In the genomic region with DNA sequence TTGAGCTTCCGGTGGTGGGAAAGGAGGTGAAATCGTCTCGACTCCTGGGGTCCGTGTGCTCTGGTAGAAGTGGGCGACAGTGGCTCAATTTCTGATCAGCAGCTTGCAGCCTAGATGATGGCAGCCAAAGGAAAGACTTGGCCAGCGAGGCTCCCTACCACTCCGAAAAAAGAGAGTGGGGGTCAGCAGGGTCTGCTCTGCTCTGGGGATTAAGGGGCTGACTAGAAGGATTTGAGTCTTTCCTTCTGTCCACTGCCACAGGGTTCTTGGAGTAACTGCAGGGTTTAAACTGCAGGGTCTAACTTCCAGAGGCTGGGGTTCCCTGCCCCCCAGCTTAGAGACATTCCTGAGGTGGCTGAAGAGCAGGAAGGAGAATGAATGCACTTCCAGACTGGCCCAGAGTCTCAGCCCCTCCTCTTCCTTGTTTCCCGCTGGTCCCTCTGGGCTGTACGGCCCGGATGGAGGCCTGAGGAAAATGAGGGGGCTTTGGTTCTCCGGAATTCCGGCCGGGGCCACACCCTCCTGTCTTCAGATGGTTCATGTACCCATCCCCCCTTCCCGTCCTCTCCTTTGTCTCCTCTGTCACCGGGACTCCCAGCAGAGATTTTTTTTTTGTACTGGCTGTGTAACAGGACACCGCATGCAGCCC, we compare ENCODE assay signal across 8 cellular contexts. TPM values are rescaled to one million over a fixed set of nuclear protein-coding genes. Genes with fewer than 3 reads are reported as not detected.
A peak's percentile ranks its signal among the peaks of the same experiment; 100 is the strongest.
DNase-seq lines count a peak whose midpoint lies in the region; ATAC-seq and TF ChIP-seq lines count a peak whose summit lies in the region.

No MANE protein-coding gene starts in this region.

- TF ChIP-seq CTCF in breast epithelium (IDR thresholded peaks at IDR 0.05) = no peak
- no peak for TF ChIP-seq CTCF in thyroid gland (IDR thresholded peaks at IDR 0.05)

- TF ChIP-seq POLR2A in breast epithelium (IDR thresholded peaks at IDR 0.05) = no peak
- no peak for TF ChIP-seq POLR2A in thyroid gland (IDR thresholded peaks at IDR 0.05)

- H3K27me3 ChIP-seq in breast epithelium = no peaks in the 10 kb centered on the region
- no peaks in the 10 kb centered on the region for H3K27me3 ChIP-seq in thyroid gland

- H3K4me1 ChIP-seq in breast epithelium = peaks cover 28 to 37% of the 10 kb centered on the region in 2 donors
- H3K4me1 ChIP-seq in thyroid gland = peaks cover 36 to 77% of the 10 kb centered on the region in 2 donors

- peak overlapping the region; percentile 66 to 99 (median 92) for H3K4me3 ChIP-seq in breast epithelium
- peak overlapping the region; percentile 43 to 95 (median 91) for H3K4me3 ChIP-seq in thyroid gland (replicated peaks in 1 of 3)

- intact Hi-C loops in breast epithelium (cut with DNase I; ENCODE audit: low total_unique reads) = no loop called here
- intact Hi-C loops in thyroid gland (cut with DNase I) = no loop called here

- DNase-seq in EH (ENCODE audit: low read depth) (peak; percentile 81), NCI-H2227 (lab: John Stamatoyannopoulos, UW; ENCODE audit: unreplicated experiment) (peak; percentile 70), breast epithelium (ENCODE audit: low spot score in 2 of 2) (peak in 1 of 2 donors; percentile 24), left kidney (ENCODE audit: low read depth, low spot score) (peak; percentile 91), thyroid gland (peak; percentile 33 to 36), SIG-M5 (lab: John Stamatoyannopoulos, UW) (no peak)

- H3K27ac ChIP-seq in breast epithelium (peak overlapping the region; percentile 99), thyroid gland (peak overlapping the region; percentile 99 to 100 (median 100))

- H3K36me3 ChIP-seq in breast epithelium (no peaks in the 10 kb centered on the region), thyroid gland (peaks cover 15 to 20% of the 10 kb centered on the region in 2 donors)

- ATAC-seq in GM18873 (IDR thresholded peaks at IDR 0.05; ENCODE audit: low FRiP score, unreplicated experiment) = no peak
- ATAC-seq in GM19351 (IDR thresholded peaks at IDR 0.05; ENCODE audit: unreplicated experiment) = no peak

- WGBS in thyroid gland, 2 donors = 1 to 6% methylated on average over 16 of the region's 16 CpGs

- H3K9me3 ChIP-seq in breast epithelium (no peaks in the 10 kb centered on the region), thyroid gland (no peaks in the 10 kb centered on the region)

RNA-seq across cellular contexts. Expression of gene SERPINH1, which starts 0.9 kb away (rescaled TPM):
- total RNA-seq in breast epithelium (100 to 1,000 TPM; 168 to 264 (median 259) TPM), thyroid gland (100 to 1,000 TPM; 102 to 167 (median 143) TPM)

RNA-seq across cellular contexts. Expression of gene GDPD5, which starts 37.2 kb away (rescaled TPM):
- 10 to 100 TPM; 10.5 to 25.9 (median 14.8) TPM for total RNA-seq in breast epithelium
- 1 to 10 TPM; 5.6 to 6.4 (median 6.1) TPM for total RNA-seq in thyroid gland
